Comparison of ENCODE assay signal across 18 cellular contexts in genomic region chr1:244011251-244011650, GRCh38. TPM values are rescaled to one million over a fixed set of nuclear protein-coding genes. Genes with fewer than 3 reads are reported as not detected.
DNase-seq lines count a peak whose midpoint lies in the region; ATAC-seq and TF ChIP-seq lines count a peak whose summit lies in the region.
"Had no signal": no experiment of that assay in that cellular context is flagged by ENCODE, and none has a peak within 500 bp of the region (broad histone marks: within the 10 kb centered on the region; RNA-seq: fewer than 3 reads in every experiment).

No MANE protein-coding gene starts in this region.

- no peak overlapping the region for H3K27ac Mint-ChIP-seq in brain
- H3K27ac Mint-ChIP-seq: IgD-negative memory B cell had no signal

- peak overlapping the region in 3 of 5 experiments; percentile 26 to 68 (median 40) for H3K4me3 Mint-ChIP-seq in brain

- H3K4me3 ChIP-seq in fibroblast of the aortic adventitia (ENCODE audit: low read depth, low read length), result no peak overlapping the region

- peaks cover 7% of the 10 kb centered on the region for H3K27me3 Mint-ChIP-seq in brain

- H3K4me1 Mint-ChIP-seq in brain, result peaks cover 25% of the 10 kb centered on the region

- H3K9me3 Mint-ChIP-seq in brain, result peaks cover 0 to 4% (median 0%) of the 10 kb centered on the region in 5 experiments
- H3K9me3 Mint-ChIP-seq: IgD-negative memory B cell had no signal

- peak; percentile 63 for DNase-seq in EH (ENCODE audit: low read depth)
- DNase-seq in fibroblast of the aortic adventitia (ENCODE audit: low read depth), result peak; percentile 54
- peak; percentile 58 for DNase-seq in pons (ENCODE audit: low spot score)
- no peak for DNase-seq in stimulated activated CD4-positive, alpha-beta T cell treated with anti-CD3 and anti-CD28 coated beads, Interleukin-2, amount 100 ng/mL, for 48 hours
- DNase-seq in DMS 273 (lab: John Stamatoyannopoulos, UW; ENCODE audit: unreplicated experiment), result no peak
- DNase-seq: activated CD4-positive, alpha-beta T cell treated with anti-CD3 and anti-CD28 coated beads for 48 hours; activated naive CD4-positive, alpha-beta T cell; aorta; glutamatergic neuron; MM.1S; NCI-H187; stimulated activated CD4-positive, alpha-beta T cell treated with anti-CD3 and anti-CD28 coated beads, Interleukin-15, amount 100 ng/mL, for 24 hours; stimulated activated naive CD8-positive, alpha-beta T cell treated with anti-CD3 and anti-CD28 coated beads, Interleukin-15, Interleukin-2, amounts not matched to agents 100 U/mL and 50 U/mL, for 24 hours; trophoblast cell had no signal

- H3K36me3 Mint-ChIP-seq in brain, result no peaks in the 10 kb centered on the region

- no peak for ATAC-seq in HG02981 (IDR thresholded peaks at IDR 0.05; ENCODE audit: unreplicated experiment)
- no peak for ATAC-seq in HG03135 (IDR thresholded peaks at IDR 0.05; ENCODE audit: unreplicated experiment)
- ATAC-seq: stimulated activated naive CD8-positive, alpha-beta T cell treated with anti-CD3 and anti-CD28 coated beads, Interleukin-15, Interleukin-2, amounts not matched to agents 100 U/mL and 50 U/mL, for 24 hours had no signal

- TF ChIP-seq CTCF in brain (conservative IDR thresholded peaks at IDR 0.05) (no peak), fibroblast of the aortic adventitia (IDR thresholded peaks at IDR 0.05; ENCODE audit: insufficient read depth, low read length) (no peak)

RNA-seq across cellular contexts. Expression of gene ZBTB18, which starts 39.8 kb away (rescaled TPM):
- polyA plus RNA-seq in brain (ENCODE audit: insufficient read depth, low read depth, low replicate concordance), result 27.4 TPM
- 2.9 and 11.1 TPM in 2 replicates for total RNA-seq in fibroblast of the aortic adventitia (ENCODE audit: low replicate concordance)

Comparison
In these comparisons a context has a peak if more than half of its experiments do, and no peak if none do; other contexts are left out.
1. DNase-seq: peak in EH (single experiment), fibroblast of the aortic adventitia (single experiment) and pons (single experiment); none in stimulated activated CD4-positive, alpha-beta T cell treated with anti-CD3 and anti-CD28 coated beads, Interleukin-2, amount 100 ng/mL, for 48 hours (0 of 2) and DMS 273 (single experiment).